1 cellular context compared by ENCODE assay signal in genomic region chr3:161914703-161915102, GRCh38.
TF ChIP-seq lines count a peak whose summit lies in the region.

No MANE protein-coding gene starts in this region.

TF ChIP-seq in WTC11, 78 proteins besides CTCF, POLR2A, EP300 and RAD21 (continued from another document):
- TF ChIP-seq, protein P1, sequence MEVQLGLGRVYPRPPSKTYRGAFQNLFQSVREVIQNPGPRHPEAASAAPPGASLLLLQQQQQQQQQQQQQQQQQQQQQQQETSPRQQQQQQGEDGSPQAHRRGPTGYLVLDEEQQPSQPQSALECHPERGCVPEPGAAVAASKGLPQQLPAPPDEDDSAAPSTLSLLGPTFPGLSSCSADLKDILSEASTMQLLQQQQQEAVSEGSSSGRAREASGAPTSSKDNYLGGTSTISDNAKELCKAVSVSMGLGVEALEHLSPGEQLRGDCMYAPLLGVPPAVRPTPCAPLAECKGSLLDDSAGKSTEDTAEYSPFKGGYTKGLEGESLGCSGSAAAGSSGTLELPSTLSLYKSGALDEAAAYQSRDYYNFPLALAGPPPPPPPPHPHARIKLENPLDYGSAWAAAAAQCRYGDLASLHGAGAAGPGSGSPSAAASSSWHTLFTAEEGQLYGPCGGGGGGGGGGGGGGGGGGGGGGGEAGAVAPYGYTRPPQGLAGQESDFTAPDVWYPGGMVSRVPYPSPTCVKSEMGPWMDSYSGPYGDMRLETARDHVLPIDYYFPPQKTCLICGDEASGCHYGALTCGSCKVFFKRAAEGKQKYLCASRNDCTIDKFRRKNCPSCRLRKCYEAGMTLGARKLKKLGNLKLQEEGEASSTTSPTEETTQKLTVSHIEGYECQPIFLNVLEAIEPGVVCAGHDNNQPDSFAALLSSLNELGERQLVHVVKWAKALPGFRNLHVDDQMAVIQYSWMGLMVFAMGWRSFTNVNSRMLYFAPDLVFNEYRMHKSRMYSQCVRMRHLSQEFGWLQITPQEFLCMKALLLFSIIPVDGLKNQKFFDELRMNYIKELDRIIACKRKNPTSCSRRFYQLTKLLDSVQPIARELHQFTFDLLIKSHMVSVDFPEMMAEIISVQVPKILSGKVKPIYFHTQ (CRISPR knock-in tag; IDR thresholded peaks at IDR 0.05), result no peak
- no peak for TF ChIP-seq SP1 (CRISPR knock-in tag; conservative IDR thresholded peaks at IDR 0.05)
- TF ChIP-seq GRHL2 (CRISPR knock-in tag; IDR thresholded peaks at IDR 0.05; ENCODE audit: insufficient replicate concordance, severe bottlenecking), result no peak
